ENCODE assay signal across 8 cellular contexts in genomic region chr20:43955244-43956191, GRCh38. TPM values are rescaled to one million over a fixed set of nuclear protein-coding genes. Genes with fewer than 3 reads are reported as not detected.
A peak's percentile ranks its signal among the peaks of the same experiment; 100 is the strongest.
DNase-seq lines count a peak whose midpoint lies in the region; TF ChIP-seq lines count a peak whose summit lies in the region.

No MANE protein-coding gene starts in this region.

- H3K4me2 ChIP-seq in Loucy (ENCODE audit: low read depth, low read length, poor library complexity, severe bottlenecking), result peak overlapping the region; percentile 59

- H3K9me2 ChIP-seq in Loucy (replicated peaks; ENCODE audit: low read depth, low read length), result no peaks in the 10 kb centered on the region

- intact Hi-C loops in activated CD4-positive, alpha-beta memory T cell treated with anti-CD3 and anti-CD28 coated beads for 36 hours (cut with micrococcal nuclease), result loop anchor here (1.0 to 5.0 kb wide), 6 partner anchors 13 to 204 kb away; no protein-coding TSS in a partner anchor
- intact Hi-C loops in esophagus squamous epithelium (cut with DNase I), result no loop called here
- intact Hi-C loops in testis (cut with DNase I; ENCODE audit: low total_unique reads), result no loop called here

- H3K4me1 ChIP-seq in Loucy (ENCODE audit: insufficient read depth, low read length, poor library complexity, severe bottlenecking), result peaks cover 81% of the 10 kb centered on the region
- H3K4me1 ChIP-seq in esophagus squamous epithelium, result peaks cover 39 to 84% (median 54%) of the 10 kb centered on the region in 3 donors
- H3K4me1 ChIP-seq in testis, result peaks cover 19% of the 10 kb centered on the region

- H3K4me3 ChIP-seq in Loucy (ENCODE audit: low read length, poor library complexity, severe bottlenecking) (peak overlapping the region; percentile 52), esophagus squamous epithelium (no peak overlapping the region), testis (no peak overlapping the region)

- peak overlapping the region; percentile 72 for H3K27ac Mint-ChIP-seq in activated CD4-positive, alpha-beta memory T cell treated with anti-CD3 and anti-CD28 coated beads for 36 hours

- no peak overlapping the region for H2AFZ ChIP-seq in Loucy (ENCODE audit: low read length)

- POLR2A ChIA-PET in activated CD4-positive, alpha-beta memory T cell treated with anti-CD3 and anti-CD28 coated beads for 36 hours (lab: Charles Lee), result interaction anchor here (0.8 to 1.5 kb wide), 4 partner anchors 9 to 204 kb away, joined by 3 to 9 read pairs (median 3); no protein-coding TSS in a partner anchor

- peak overlapping the region; percentile 35 for H3K9ac ChIP-seq in Loucy (ENCODE audit: low read depth, low read length, poor library complexity, severe bottlenecking)

- H3K4me3 Mint-ChIP-seq in activated CD4-positive, alpha-beta memory T cell treated with anti-CD3 and anti-CD28 coated beads for 36 hours, result peak overlapping the region; percentile 30

- TF ChIP-seq CTCF in GM13976 (IDR thresholded peaks at IDR 0.05; ENCODE audit: borderline replicate concordance, control extremely low read depth, extremely low read depth, insufficient read depth, missing control alignments) (no peak), Loucy (conservative IDR thresholded peaks at IDR 0.05; ENCODE audit: low read length) (no peak), esophagus squamous epithelium (IDR thresholded peaks at IDR 0.05) (peak in 1 of 6 experiments; percentile 15), testis (IDR thresholded peaks at IDR 0.05) (no peak)

- peaks cover 12% of the 10 kb centered on the region for H3K9me3 Mint-ChIP-seq in activated CD4-positive, alpha-beta memory T cell treated with anti-CD3 and anti-CD28 coated beads for 36 hours

- no peaks in the 10 kb centered on the region for H3K36me3 ChIP-seq in Loucy (ENCODE audit: insufficient read depth, low read length)
- H3K36me3 ChIP-seq in esophagus squamous epithelium, result no peaks in the 10 kb centered on the region
- no peaks in the 10 kb centered on the region for H3K36me3 ChIP-seq in testis (ENCODE audit: low read depth, missing control alignments)

- WGBS in esophagus squamous epithelium, 2 donors, result 30 to 31% methylated on average over 11 to 12 of the region's 12 CpGs
- 62 to 64% methylated on average over 12 of the region's 12 CpGs for WGBS in testis, 2 donors

- peaks cover 75% of the 10 kb centered on the region for H3K4me1 Mint-ChIP-seq in activated CD4-positive, alpha-beta memory T cell treated with anti-CD3 and anti-CD28 coated beads for 36 hours (ENCODE audit: low read depth)

- DNase-seq in GM13976 (ENCODE audit: low spot score), result peak; percentile 51
- peak; percentile 96 for DNase-seq in HCEC 1CT
- peak; percentile 73 for DNase-seq in activated CD4-positive, alpha-beta memory T cell treated with anti-CD3 and anti-CD28 coated beads for 36 hours
- no peak for DNase-seq in esophagus squamous epithelium (lab: John Stamatoyannopoulos, UW)
- DNase-seq in stimulated activated CD4-positive, alpha-beta T cell treated with anti-CD3 and anti-CD28 coated beads, Interleukin-4, amount 100 ng/mL, for 4 hours, result peak; percentile 29 to 67
- DNase-seq in testis, result no peak
- DNase-seq in HuH-7.5 (ENCODE audit: low spot score), result no peak

- in situ Hi-C loops in GM13976 (cut with MboI; ENCODE audit: low sequenced_read_pairs, unreplicated experiment), result no loop called here

- TF ChIP-seq POLR2A in esophagus squamous epithelium (IDR thresholded peaks at IDR 0.05) (no peak), testis (IDR thresholded peaks at IDR 0.05) (no peak)

- CTCF ChIA-PET in activated CD4-positive, alpha-beta memory T cell treated with anti-CD3 and anti-CD28 coated beads for 36 hours (lab: Charles Lee), result interaction anchor here (0.7 to 2.0 kb wide), 5 partner anchors 12 to 205 kb away, joined by 3 to 6 read pairs (median 4); no protein-coding TSS in a partner anchor

- H3K27ac ChIP-seq in esophagus squamous epithelium, result peak overlapping the region; percentile 26 to 76 (median 66)
- H3K27ac ChIP-seq in testis, result no peak overlapping the region

- H3F3A ChIP-seq in Loucy (ENCODE audit: low read depth), result peaks cover 17% of the 10 kb centered on the region

- H3K36me3 Mint-ChIP-seq in activated CD4-positive, alpha-beta memory T cell treated with anti-CD3 and anti-CD28 coated beads for 36 hours, result peaks cover 9% of the 10 kb centered on the region

- H4K20me1 ChIP-seq in Loucy (ENCODE audit: insufficient read depth, low read length, poor library complexity, severe bottlenecking), result no peaks in the 10 kb centered on the region

- H3K27me3 Mint-ChIP-seq in activated CD4-positive, alpha-beta memory T cell treated with anti-CD3 and anti-CD28 coated beads for 36 hours, result peaks cover 37% of the 10 kb centered on the region

- H3K79me2 ChIP-seq in Loucy (ENCODE audit: insufficient read depth, low read length), result no peaks in the 10 kb centered on the region

- no peaks in the 10 kb centered on the region for H3K9me3 ChIP-seq in Loucy (ENCODE audit: insufficient read depth, low read depth, low read length)
- no peaks in the 10 kb centered on the region for H3K9me3 ChIP-seq in esophagus squamous epithelium
- no peaks in the 10 kb centered on the region for H3K9me3 ChIP-seq in testis

- H3K27me3 ChIP-seq in Loucy (ENCODE audit: insufficient read depth, low read length, poor library complexity, severe bottlenecking) (no peaks in the 10 kb centered on the region), esophagus squamous epithelium (peaks cover 0 to 7% (median 0%) of the 10 kb centered on the region in 4 donors), testis (no peaks in the 10 kb centered on the region)

RNA-seq across cellular contexts. Expression of gene TOX2, which starts 40.9 kb away (rescaled TPM):
- total RNA-seq in activated CD4-positive, alpha-beta memory T cell treated with anti-CD3 and anti-CD28 coated beads for 36 hours, result 1 to 10 TPM; 2.2 to 2.5 TPM
- 10 to 100 TPM in 1 of 4 donors, 1 to 10 TPM in 2, under 1 TPM in 1; 0.99 to 22.9 (median 3.1) TPM for total RNA-seq in esophagus squamous epithelium
- 10 to 100 TPM; 48.1 to 67.0 TPM for total RNA-seq in testis
- 43.8 TPM for polyA plus RNA-seq in testis (ENCODE audit: insufficient read depth, low read depth, low replicate concordance)

Comparison
In these comparisons a context has a peak if more than half of its experiments do, and no peak if none do; other contexts are left out.
1. DNase-seq: peak in GM13976 (single experiment), HCEC 1CT (single experiment), activated CD4-positive, alpha-beta memory T cell treated with anti-CD3 and anti-CD28 coated beads for 36 hours (single experiment) and stimulated activated CD4-positive, alpha-beta T cell treated with anti-CD3 and anti-CD28 coated beads, Interleukin-4, amount 100 ng/mL, for 4 hours (2 of 2); none in esophagus squamous epithelium (single experiment), testis (single experiment) and HuH-7.5 (single experiment).
2. H3K27ac ChIP-seq: peak in esophagus squamous epithelium (4 of 4); none in testis (0 of 2).